ENCODE assay signal across 15 cellular contexts in the genomic region with DNA sequence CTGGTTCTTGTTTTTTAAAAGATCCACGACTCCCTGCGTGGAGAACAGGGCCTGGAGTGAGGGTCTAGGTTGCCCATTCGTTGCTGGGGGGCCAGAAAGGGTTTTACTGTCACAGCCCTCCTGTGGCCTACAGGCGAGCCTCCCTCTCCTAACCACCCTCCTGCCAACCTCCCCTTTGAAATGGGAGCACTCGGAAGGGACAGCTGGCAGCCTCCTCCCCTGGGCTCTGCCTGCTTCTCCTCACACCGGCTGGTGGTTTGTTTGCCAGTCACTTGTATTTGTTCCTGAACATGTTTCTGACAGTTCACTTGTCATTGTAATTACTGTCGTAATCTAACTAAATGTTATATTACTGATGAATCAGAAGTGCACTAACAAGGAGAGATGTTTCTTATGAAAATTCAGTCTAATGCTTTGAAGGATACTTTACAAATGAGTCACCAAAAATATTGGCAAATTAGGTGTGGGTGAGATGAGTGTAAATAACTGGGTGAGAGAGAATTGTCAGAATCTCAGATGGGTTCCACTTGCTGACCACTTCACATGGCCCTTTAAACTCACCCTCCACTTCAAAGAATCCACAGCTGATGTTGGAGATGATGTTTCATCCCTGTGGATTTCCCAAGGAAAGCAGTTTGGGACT.
DNase-seq lines count a peak whose midpoint lies in the region; ATAC-seq lines count a peak whose summit lies in the region.
"Had no signal": no experiment of that assay in that cellular context is flagged by ENCODE, and none has a peak within 500 bp of the region (broad histone marks: within the 10 kb centered on the region; RNA-seq: fewer than 3 reads in every experiment).

No MANE protein-coding gene starts in this region.

- no peak overlapping the region for H3K4me3 ChIP-seq in effector memory CD4-positive, alpha-beta T cell (ENCODE audit: insufficient read depth, low read depth, low read length, poor library complexity, severe bottlenecking)
- H3K4me3 ChIP-seq: tibial artery had no signal

- peak; percentile 70 for DNase-seq in DMS 273 treated with DMSO at 0.1 percent for 48 hours (lab: John Stamatoyannopoulos, UW)
- peak; percentile 40 for DNase-seq in NCI-H1417 treated with DMSO at 0.1 percent for 48 hours (lab: John Stamatoyannopoulos, UW)
- peak; percentile 87 for DNase-seq in NCI-H510A treated with DMSO at 0.1 percent for 48 hours (lab: John Stamatoyannopoulos, UW)
- peak; percentile 88 for DNase-seq in cerebellar cortex (ENCODE audit: low spot score)
- DNase-seq in effector memory CD4-positive, alpha-beta T cell, result no peak
- no peak for DNase-seq in activated naive CD4-positive, alpha-beta T cell treated with anti-CD3 and anti-CD28 coated beads, Interleukin-2, amount 50 U/mL, for 16 hours
- DNase-seq in NCI-H226, result no peak
- DNase-seq: activated gamma-delta T cell; brain microvascular endothelial cell; DND-41; effector CD8-positive, alpha-beta T cell; naive B cell; SK-N-SH; tibial artery had no signal

- H3K27me3 ChIP-seq in effector memory CD4-positive, alpha-beta T cell (replicated peaks; ENCODE audit: control insufficient read depth, insufficient read depth, low read length, poor library complexity, severe bottlenecking), result no peaks in the 10 kb centered on the region
- H3K27me3 ChIP-seq: brain microvascular endothelial cell had no signal

- no peak overlapping the region for H3K27ac ChIP-seq in effector memory CD4-positive, alpha-beta T cell (ENCODE audit: insufficient read depth, low read length, poor library complexity, severe bottlenecking)
- H3K27ac ChIP-seq: brain microvascular endothelial cell, tibial artery had no signal

- no peaks in the 10 kb centered on the region for H3K9me3 ChIP-seq in effector memory CD4-positive, alpha-beta T cell (ENCODE audit: control insufficient read depth, low read length)
- H3K9me3 ChIP-seq: SK-N-SH, tibial artery had no signal

- no peaks in the 10 kb centered on the region for H3K4me1 ChIP-seq in effector memory CD4-positive, alpha-beta T cell (ENCODE audit: control insufficient read depth, insufficient read depth, low read length, poor library complexity, severe bottlenecking)
- H3K4me1 ChIP-seq: tibial artery had no signal

- ATAC-seq in GM19351 (IDR thresholded peaks at IDR 0.05; ENCODE audit: unreplicated experiment), result no peak

- no peaks in the 10 kb centered on the region for H3K36me3 ChIP-seq in effector memory CD4-positive, alpha-beta T cell (ENCODE audit: control insufficient read depth, insufficient read depth, low read length)
- H3K36me3 ChIP-seq: brain microvascular endothelial cell, tibial artery had no signal

Comparison
In these comparisons a context has a peak if more than half of its experiments do, and no peak if none do; other contexts are left out.
1. DNase-seq: peak in DMS 273 treated with DMSO at 0.1 percent for 48 hours (single experiment), NCI-H1417 treated with DMSO at 0.1 percent for 48 hours (single experiment), NCI-H510A treated with DMSO at 0.1 percent for 48 hours (single experiment) and cerebellar cortex (single experiment); none in effector memory CD4-positive, alpha-beta T cell (0 of 3), activated naive CD4-positive, alpha-beta T cell treated with anti-CD3 and anti-CD28 coated beads, Interleukin-2, amount 50 U/mL, for 16 hours (single experiment) and NCI-H226 (single experiment).